Comparison of ENCODE assay signal across 24 cellular contexts in the genomic region with DNA sequence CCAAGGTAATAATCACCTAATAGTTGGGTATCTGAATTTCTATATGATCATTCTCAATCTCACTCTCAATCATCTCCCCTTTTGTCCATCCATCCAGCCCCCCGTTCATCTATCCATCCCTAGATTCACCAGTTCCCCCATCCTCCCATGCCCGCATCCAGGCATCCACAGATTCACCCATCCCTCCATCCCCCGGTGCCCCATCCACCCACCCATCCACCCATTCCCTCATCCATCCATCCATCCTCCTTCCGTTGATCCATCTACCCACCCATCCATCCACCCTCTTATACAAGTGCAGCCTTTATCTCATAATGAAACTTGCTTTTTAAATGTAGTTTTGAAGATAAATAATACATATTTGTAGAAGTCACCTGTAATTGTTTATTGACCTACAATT.
"Had no signal": no experiment of that assay in that cellular context is flagged by ENCODE, and none has a peak within 500 bp of the region (broad histone marks: within the 10 kb centered on the region; RNA-seq: fewer than 3 reads in every experiment).

No MANE protein-coding gene starts in this region.

- H3K36me3 ChIP-seq: stomach, suprapubic skin, thoracic aorta, thyroid gland, tibial artery, tibial nerve, transverse colon, upper lobe of left lung, upper lobe of right lung, uterus, vagina had no signal

- H3K9me3 ChIP-seq: stomach, suprapubic skin, testis, thoracic aorta, thyroid gland, tibial artery, tibial nerve, transverse colon, upper lobe of left lung, upper lobe of right lung, uterus, vagina had no signal

- H3K4me3 ChIP-seq: stomach, suprapubic skin, testis, thoracic aorta, thyroid gland, tibial artery, tibial nerve, transverse colon, upper lobe of left lung, upper lobe of right lung, uterus, vagina had no signal

- H3K27ac ChIP-seq: stomach, suprapubic skin, testis, thoracic aorta, thyroid gland, tibial artery, tibial nerve, transverse colon, upper lobe of left lung, upper lobe of right lung, uterus, vagina had no signal

- H3K4me1 ChIP-seq: stomach, suprapubic skin, testis, thyroid gland, tibial artery, tibial nerve, transverse colon, upper lobe of left lung, upper lobe of right lung, uterus, vagina had no signal

- H3K27me3 ChIP-seq: stomach, suprapubic skin, testis, thyroid gland, tibial artery, tibial nerve, transverse colon, upper lobe of left lung, upper lobe of right lung, vagina had no signal

- DNase-seq: stimulated activated CD4-positive, alpha-beta T cell treated with anti-CD3 and anti-CD28 coated beads, Interleukin-2, amount 100 ng/mL, for 48 hours; stimulated activated CD4-positive, alpha-beta T cell treated with anti-CD3 and anti-CD28 coated beads, Interleukin-4, amount 100 ng/mL, for 1 hour; stimulated activated CD4-positive, alpha-beta T cell treated with anti-CD3 and anti-CD28 coated beads, Interleukin-4, amount 100 ng/mL, for 24 hours; stimulated activated CD4-positive, alpha-beta T cell treated with anti-CD3 and anti-CD28 coated beads, Interleukin-4, amount 100 ng/mL, for 4 hours; stimulated activated CD8-positive, alpha-beta memory T cell treated with anti-CD3 and anti-CD28 coated beads, Interleukin-4, amount 100 ng/mL, for 48 hours; stimulated activated naive B cell treated with anti-CD40 and anti-IgM and Interleukin-4, amounts not matched to agents 10 μg/mL and 1 μg/mL and 100 μg/mL, for 72 hours; stimulated activated naive CD4-positive, alpha-beta T cell; stimulated activated naive CD4-positive, alpha-beta T cell treated with Interleukin-2 at 50 U/mL for 16 hours; stimulated activated naive CD8-positive, alpha-beta T cell treated with anti-CD3 and anti-CD28 coated beads, Interleukin-15, amount 100 ng/mL, for 72 hours; stimulated activated naive CD8-positive, alpha-beta T cell treated with anti-CD3 and anti-CD28 coated beads, Interleukin-15, Interleukin-2, amounts not matched to agents 100 U/mL and 50 U/mL, for 24 hours; stomach; substantia nigra; testis; thyroid gland; tibial artery; transverse colon; trophoblast cell; upper lobe of left lung; upper lobe of right lung; uterus had no signal
